Comparison of ENCODE assay signal across 8 cellular contexts in the genomic region with DNA sequence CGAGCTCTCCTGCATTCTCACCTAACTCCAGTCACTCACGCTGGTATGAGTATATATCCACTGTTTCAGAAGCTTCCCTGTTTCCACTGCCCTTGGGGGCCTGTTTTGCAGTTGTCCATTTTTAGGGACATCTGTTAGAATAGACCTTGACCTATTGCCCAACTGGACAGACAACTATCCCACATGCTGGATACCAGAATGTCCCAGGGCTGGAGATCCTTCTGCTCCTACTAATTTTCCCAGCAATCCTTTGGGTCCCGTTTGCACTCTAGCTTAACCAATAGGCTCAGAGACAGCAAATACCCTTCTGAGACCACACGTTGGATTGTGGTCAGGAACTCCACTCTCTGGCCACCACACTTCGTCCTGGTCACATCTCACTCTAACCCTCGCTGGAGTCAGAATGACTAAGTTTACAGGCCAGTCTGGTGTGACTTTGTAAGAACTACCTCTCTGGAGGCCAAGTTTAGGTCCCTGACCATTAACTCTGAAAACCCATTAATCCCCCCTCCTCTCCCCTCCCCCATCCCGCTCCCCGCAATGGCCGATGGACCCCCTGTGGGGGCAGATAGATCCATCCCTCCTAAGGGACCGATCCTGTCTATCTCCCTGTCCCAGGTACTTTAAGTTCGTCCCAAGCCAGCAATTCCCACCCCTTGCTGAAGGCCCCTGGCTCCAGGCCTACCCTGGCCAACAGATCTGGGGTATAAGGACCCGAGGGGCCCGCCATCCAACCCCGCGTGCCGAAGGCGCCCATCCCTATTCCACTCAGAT. TPM values are rescaled to one million over a fixed set of nuclear protein-coding genes. Genes with fewer than 3 reads are reported as not detected.
DNase-seq lines count a peak whose midpoint lies in the region; ATAC-seq and TF ChIP-seq lines count a peak whose summit lies in the region.

No MANE protein-coding gene starts in this region.

- no peaks in the 10 kb centered on the region for H3K9me3 Mint-ChIP-seq in T-cell

- peaks cover 23 to 28% (median 28%) of the 10 kb centered on the region in 3 donors for H3K4me1 Mint-ChIP-seq in T-cell

- H3K36me3 ChIP-seq in esophagus squamous epithelium (no peaks in the 10 kb centered on the region), neutrophil (no peaks in the 10 kb centered on the region)

- H3K27ac ChIP-seq in esophagus squamous epithelium (peak overlapping the region; percentile 90 to 95 (median 90)), neutrophil (peak overlapping the region; percentile 73)

- H3K9me3 ChIP-seq in esophagus squamous epithelium (no peaks in the 10 kb centered on the region), neutrophil (no peaks in the 10 kb centered on the region)

- H3K4me3 ChIP-seq in esophagus squamous epithelium (peak overlapping the region; percentile 72 to 96 (median 82)), neutrophil (ENCODE audit: low read depth in 1 of 2, low read length in 1 of 2) (peak overlapping the region; percentile 75 to 86)

- ATAC-seq in T-cell (replicated peaks in 1 of 4) (no peak), GM19351 (IDR thresholded peaks at IDR 0.05; ENCODE audit: unreplicated experiment) (no peak)

- CTCF ChIA-PET in T-cell (lab: Charles Lee), result no interaction called here

- peak overlapping the region; percentile 86 to 96 (median 93) for H3K4me3 Mint-ChIP-seq in T-cell

- H3K4me1 ChIP-seq in esophagus squamous epithelium (peaks cover 20 to 68% (median 41%) of the 10 kb centered on the region in 3 donors), neutrophil (ENCODE audit: control insufficient read depth in 1 of 2, insufficient read depth in 1 of 2, low read depth in 1 of 2, low read length in 1 of 2) (peaks cover 27 to 30% of the 10 kb centered on the region in 2 experiments)

- peak; percentile 9 for DNase-seq in activated T-cell treated with anti-CD3 and anti-CD28 coated beads for 48 hours (ENCODE audit: low read depth)
- DNase-seq in activated T-cell treated with anti-CD3 and anti-CD28 coated beads for 4 hours, result no peak
- DNase-seq in T-cell, result no peak
- no peak for DNase-seq in esophagus squamous epithelium (lab: John Stamatoyannopoulos, UW)
- DNase-seq in GOT3 (lab: John Stamatoyannopoulos, UW), result no peak
- no peak for DNase-seq in NCI-H2196 treated with DMSO at 0.1 percent for 48 hours (lab: John Stamatoyannopoulos, UW; ENCODE audit: unreplicated experiment)

- WGBS in esophagus squamous epithelium, 2 donors, result 23 to 31% methylated on average over 8 to 10 of the region's 17 CpGs

- peak overlapping the region; percentile 84 to 86 for H3K27ac Mint-ChIP-seq in T-cell

- no peak for TF ChIP-seq CTCF in esophagus squamous epithelium (IDR thresholded peaks at IDR 0.05)
- TF ChIP-seq CTCF in neutrophil (IDR thresholded peaks at IDR 0.05), result no peak

- H3K27me3 ChIP-seq in esophagus squamous epithelium, result no peaks in the 10 kb centered on the region
- no peaks in the 10 kb centered on the region for H3K27me3 ChIP-seq in neutrophil

- POLR2A ChIA-PET in T-cell (lab: Charles Lee), result interaction anchor here (0.5 to 1.6 kb wide), 3 partner anchors 23 to 192 kb away, joined by 3 to 4 read pairs (median 3); a partner anchor contains a TSS

- intact Hi-C loops in esophagus squamous epithelium (cut with DNase I), result no loop called here

- H3K27me3 Mint-ChIP-seq in T-cell, result no peaks in the 10 kb centered on the region

- peak in 1 of 4 donors; percentile 9 for TF ChIP-seq POLR2A in esophagus squamous epithelium (IDR thresholded peaks at IDR 0.05)

- H3K36me3 Mint-ChIP-seq in T-cell, result no peaks in the 10 kb centered on the region

RNA-seq across cellular contexts. Expression of a gene that starts 35.5 kb away (rescaled TPM):
- total RNA-seq in T-cell, result 10 to 100 TPM; 55.2 to 60.7 (median 57.6) TPM
- total RNA-seq in esophagus squamous epithelium, result 10 to 100 TPM; 24.2 to 32.7 (median 29.7) TPM
